1 cellular context compared by ENCODE assay signal in the genomic region with DNA sequence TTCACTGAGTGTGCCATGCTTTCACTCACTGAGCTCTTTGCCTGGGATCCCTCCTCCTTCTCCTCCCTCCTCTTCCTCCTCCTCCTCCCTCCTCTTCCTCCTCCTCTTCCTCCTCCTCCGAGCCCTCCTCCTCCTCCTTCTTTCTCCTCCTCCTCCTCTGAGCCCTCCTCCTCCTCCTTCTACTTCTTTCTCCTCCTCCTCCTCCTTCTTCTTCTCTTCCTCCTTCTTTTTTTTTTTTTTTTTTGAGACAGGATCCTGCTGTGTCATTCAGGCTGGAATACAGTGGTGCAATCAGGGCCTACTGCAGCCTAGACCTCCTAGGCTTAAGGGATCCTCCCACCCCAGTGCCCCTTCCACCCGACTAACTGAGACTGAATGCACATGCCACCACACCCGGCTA.
TF ChIP-seq lines count a peak whose summit lies in the region.

No MANE protein-coding gene starts in this region.

TF ChIP-seq in K562, 482 proteins besides CTCF, POLR2A, EP300 and RAD21 (continued from another document):
- TF ChIP-seq KDM1A (IDR thresholded peaks at IDR 0.05), result 0 out of 4 replicates have a peak, but pooled peaks of 1 of the 2 experiments have one; percentile 6
TF ChIP-seq in K562: peak in this region for 10.
